Comparison of ENCODE assay signal across 13 cellular contexts in the genomic region with DNA sequence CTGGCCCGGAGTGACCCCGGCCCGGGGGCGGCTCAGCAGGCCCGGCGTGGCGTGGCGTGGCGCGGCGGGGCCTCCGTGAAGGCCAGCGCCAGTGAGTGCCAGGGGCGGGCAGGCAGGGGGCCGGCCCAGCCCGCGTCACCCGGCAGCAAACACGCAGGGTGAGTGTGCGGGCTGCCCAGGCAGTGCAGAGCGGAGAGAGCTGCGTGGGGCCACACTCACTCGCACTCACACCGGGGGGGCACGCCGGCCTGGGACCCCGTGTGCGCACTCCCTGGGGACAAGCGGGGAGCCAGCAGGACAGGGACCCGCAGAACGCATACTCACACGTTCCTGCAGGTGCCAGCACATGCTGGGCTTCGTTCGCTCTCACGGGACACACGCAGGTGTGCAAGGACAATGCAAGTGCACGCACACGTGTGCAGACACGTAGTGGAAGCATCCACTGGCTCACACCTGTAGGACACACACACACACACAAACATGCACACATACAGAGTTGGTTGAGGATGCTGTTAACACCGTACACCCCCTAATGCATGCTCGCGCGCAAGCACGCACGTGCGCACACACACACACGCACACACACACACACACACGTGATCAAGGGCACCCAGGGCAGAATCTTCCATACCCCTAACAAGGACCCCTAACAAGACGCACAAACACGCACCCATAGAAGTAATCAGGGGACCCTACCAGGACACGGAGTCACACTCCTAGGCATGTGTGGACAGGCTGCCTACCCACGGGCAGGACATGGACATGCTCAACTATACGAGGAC. TPM values are rescaled to one million over a fixed set of nuclear protein-coding genes. Genes with fewer than 3 reads are reported as not detected.
DNase-seq lines count a peak whose midpoint lies in the region; ATAC-seq, FAIRE-seq and TF ChIP-seq lines count a peak whose summit lies in the region.
"Had no signal": no experiment of that assay in that cellular context is flagged by ENCODE, and none has a peak within 500 bp of the region (broad histone marks: within the 10 kb centered on the region; RNA-seq: fewer than 3 reads in every experiment).

No MANE protein-coding gene starts in this region.

- H3K4me2 ChIP-seq in skeletal muscle satellite cell (ENCODE audit: low read length) = peak overlapping the region; percentile 85

- no peak overlapping the region for H3K27ac ChIP-seq in HUES48 (ENCODE audit: low read depth, low read length)
- H3K27ac ChIP-seq: RWPE1 had no signal

- H3K4me3 ChIP-seq in HUES48 (ENCODE audit: low read depth, low read length) (peak overlapping the region; percentile 71; the same call in 1 of the 2 replicates), bronchial epithelial cell (ENCODE audit: low read depth, low read length) (no peak overlapping the region), skeletal muscle satellite cell (ENCODE audit: low read length) (no peak overlapping the region)

- peak; percentile 92 for FAIRE-seq in bronchial epithelial cell (lab: Jason Lieb, UNC)

- H3K9ac ChIP-seq in HUES48 (ENCODE audit: low read depth, low read length) (no peak overlapping the region), skeletal muscle satellite cell (ENCODE audit: low read depth, low read length) (no peak overlapping the region)

- no peak for TF ChIP-seq CTCF in bronchial epithelial cell (IDR thresholded peaks at IDR 0.05; ENCODE audit: insufficient read depth, low read length, severe bottlenecking)

- H3K4me1 ChIP-seq in HUES48 (ENCODE audit: control insufficient read depth, insufficient read depth, low read length) = no peaks in the 10 kb centered on the region
- H3K4me1 ChIP-seq in skeletal muscle satellite cell (ENCODE audit: control insufficient read depth, insufficient read depth, low read length) = peaks cover 5% of the 10 kb centered on the region

- ATAC-seq in left colon (peak; percentile 26), GM21367 (IDR thresholded peaks at IDR 0.05; ENCODE audit: unreplicated experiment) (no peak)

- intact Hi-C loops in left colon (cut with DNase I, micrococcal nuclease) = no loop called here

- H3K36me3 ChIP-seq in HUES48 (ENCODE audit: control insufficient read depth, insufficient read depth, low read length) = no peaks in the 10 kb centered on the region
- no peaks in the 10 kb centered on the region for H3K36me3 ChIP-seq in bronchial epithelial cell (ENCODE audit: control insufficient read depth, insufficient read depth, low read length)
- H3K36me3 ChIP-seq in skeletal muscle satellite cell (ENCODE audit: insufficient read depth, low read length) = no peaks in the 10 kb centered on the region

- H3K9me3 ChIP-seq in HUES48 (ENCODE audit: control insufficient read depth, insufficient read depth, low read length) (no peaks in the 10 kb centered on the region), skeletal muscle satellite cell (replicated peaks; ENCODE audit: low read length) (no peaks in the 10 kb centered on the region)

- H3K27me3 ChIP-seq in HUES48 (ENCODE audit: control insufficient read depth, insufficient read depth, low read length) = peaks cover 19% of the 10 kb centered on the region
- peaks cover 5% of the 10 kb centered on the region for H3K27me3 ChIP-seq in bronchial epithelial cell (ENCODE audit: control insufficient read depth, insufficient read depth, low read length)
- H3K27me3 ChIP-seq in skeletal muscle satellite cell (ENCODE audit: control insufficient read depth, insufficient read depth, low read length) = peaks cover 46% of the 10 kb centered on the region

- DNase-seq in bronchial epithelial cell (ENCODE audit: low read depth) (no peak), left colon (peak in 1 of 2 donors; percentile 20), NCI-H2196 treated with DMSO at 0.1 percent for 48 hours (lab: John Stamatoyannopoulos, UW; ENCODE audit: unreplicated experiment) (no peak), retina (no peak)
- no peak for DNase-seq in activated CD4-positive, alpha-beta T cell treated with anti-CD3 and anti-CD28 coated beads, Interleukin-2, amount 50 U/mL, for 4 hours
- DNase-seq: CD4-positive, CD25-positive, alpha-beta regulatory T cell; NCI-H2107; stimulated activated CD4-positive, alpha-beta T cell treated with anti-CD3 and anti-CD28 coated beads, Interleukin-4, amount 100 ng/mL, for 1 hour had no signal

RNA-seq across cellular contexts. Expression of gene USP6, which starts 7.7 kb away (rescaled TPM):
- total RNA-seq in bronchial epithelial cell = not detected in 2 replicates
- under 1 TPM; 0.08 to 0.12 TPM for total RNA-seq in left colon
- not detected in 2 replicates for total RNA-seq in skeletal muscle satellite cell (2012; rRNA removed)
- total RNA-seq: CD4-positive, CD25-positive, alpha-beta regulatory T cell; dermis microvascular lymphatic vessel endothelial cell had no signal

RNA-seq across cellular contexts. Expression of gene ZNF232, which starts 11.9 kb away (rescaled TPM):
- total RNA-seq in bronchial epithelial cell (8.2 and 10.0 TPM in 2 replicates), left colon (1 to 10 TPM; 7.1 to 7.7 TPM)
- 3.9 and 5.6 TPM in 2 replicates for total RNA-seq in skeletal muscle satellite cell (2012; rRNA removed)

RNA-seq across cellular contexts. Expression of gene ZFP3, which starts 45.3 kb away (rescaled TPM):
- total RNA-seq in bronchial epithelial cell (0.53 and 0.64 TPM in 2 replicates), left colon (1 to 10 TPM; 8.0 to 8.6 TPM)
- total RNA-seq in skeletal muscle satellite cell (2012; rRNA removed) = 0.76 and 0.87 TPM in 2 replicates
